In the genomic region with DNA sequence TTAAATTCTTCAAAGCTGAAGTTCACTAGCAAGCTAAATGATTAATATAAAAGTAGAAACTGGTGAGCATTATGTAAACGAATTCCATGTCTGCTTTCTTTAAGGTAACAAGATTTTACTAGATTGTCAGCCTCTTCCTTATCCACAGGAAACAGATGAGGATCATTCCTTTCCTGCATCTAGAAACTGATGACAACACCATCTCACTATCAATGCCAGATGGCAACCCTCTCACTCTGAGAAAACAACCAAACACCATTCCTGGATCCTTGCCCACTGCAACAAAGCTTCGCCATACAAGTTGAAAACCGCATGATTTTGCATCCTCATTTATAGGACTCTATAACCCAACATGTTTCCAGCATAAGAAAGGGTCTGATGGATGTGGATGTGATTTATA, we compare ENCODE assay signal across 12 cellular contexts.
DNase-seq lines count a peak whose midpoint lies in the region; ATAC-seq lines count a peak whose summit lies in the region.
"Had no signal": no experiment of that assay in that cellular context is flagged by ENCODE, and none has a peak within 500 bp of the region (broad histone marks: within the 10 kb centered on the region; RNA-seq: fewer than 3 reads in every experiment).

No MANE protein-coding gene starts in this region.

- no peak overlapping the region for H3K4me3 ChIP-seq in adipocyte (ENCODE audit: low read length)

- no peak for ATAC-seq in GM18861 (IDR thresholded peaks at IDR 0.05; ENCODE audit: unreplicated experiment)

- H3K9ac ChIP-seq in adipocyte (ENCODE audit: low read length), result no peak overlapping the region

- no peaks in the 10 kb centered on the region for H3K27me3 ChIP-seq in adipocyte (replicated peaks; ENCODE audit: control insufficient read depth, insufficient read depth, low read length)

- H3K36me3 ChIP-seq in adipocyte (ENCODE audit: control insufficient read depth, insufficient read depth, low read length, severe bottlenecking), result peaks cover 22% of the 10 kb centered on the region

- DNase-seq in CMK (ENCODE audit: low read depth) (peak; percentile 96), Kasumi-1 (lab: John Stamatoyannopoulos, UW) (peak; percentile 37 to 64), adipocyte (ENCODE audit: low read depth) (peak; percentile 83), inferior parietal cortex (ENCODE audit: extremely low spot score) (peak; percentile 19), RKO (ENCODE audit: low spot score) (no peak), NCI-H510A treated with DMSO at 0.1 percent for 48 hours (lab: John Stamatoyannopoulos, UW) (no peak), GM19238 (ENCODE audit: insufficient read length, low spot score) (no peak)
- DNase-seq: activated T-cell treated with anti-CD3 and anti-CD28 coated beads, Interleukin-2, amount 50 U/mL, for 24 hours; MV-4-11; stimulated activated CD4-positive, alpha-beta T cell treated with anti-CD3 and anti-CD28 coated beads, Interleukin-4, amount 100 ng/mL, for 1 hour; trophoblast cell had no signal

- H3K9me3 ChIP-seq in adipocyte (ENCODE audit: control insufficient read depth, low read length), result no peaks in the 10 kb centered on the region

- peaks cover 35% of the 10 kb centered on the region for H3K4me1 ChIP-seq in adipocyte (ENCODE audit: control insufficient read depth, insufficient read depth, low read length)

Comparison
In these comparisons a context has a peak if more than half of its experiments do, and no peak if none do; other contexts are left out.
1. DNase-seq: peak in CMK (single experiment), Kasumi-1 (2 of 2), adipocyte (single experiment) and inferior parietal cortex (single experiment); none in RKO (single experiment), NCI-H510A treated with DMSO at 0.1 percent for 48 hours (single experiment) and GM19238 (single experiment).